23 cellular contexts compared by ENCODE assay signal in genomic region chr9:130205912-130206311, GRCh38. TPM values are rescaled to one million over a fixed set of nuclear protein-coding genes. Genes with fewer than 3 reads are reported as not detected.
"Had no signal": no experiment of that assay in that cellular context is flagged by ENCODE, and none has a peak within 500 bp of the region (broad histone marks: within the 10 kb centered on the region; RNA-seq: fewer than 3 reads in every experiment).

No MANE protein-coding gene starts in this region.

- H3K9me3 ChIP-seq: gastrocnemius medialis, heart right ventricle had no signal

- H3K27me3 ChIP-seq: heart right ventricle had no signal

- FAIRE-seq: keratinocyte had no signal

- H3K4me1 Mint-ChIP-seq: activated B cell treated with CpG ODN at 0.5 μM for 24 hours; activated CD4-positive, alpha-beta T cell treated with anti-CD3 and anti-CD28 coated beads for 36 hours; memory B cell; stimulated activated naive B cell treated with anti-CD40 and anti-IgM and Interleukin-4, amounts not matched to agents 10 μg/mL and 1 μg/mL and 100 μg/mL, for 72 hours had no signal

- DNase-seq: activated B cell treated with CpG ODN at 0.5 μM for 24 hours; activated CD4-positive, alpha-beta memory T cell treated with anti-CD3 and anti-CD28 coated beads for 36 hours; activated CD4-positive, alpha-beta T cell treated with anti-CD3 and anti-CD28 coated beads for 36 hours; activated naive CD4-positive, alpha-beta T cell treated with anti-CD3 and anti-CD28 coated beads for 36 hours; activated T-cell treated with anti-CD3 and anti-CD28 coated beads, Interleukin-2, amount 50 U/mL, for 48 hours; effector memory CD4-positive, alpha-beta T cell; gastrocnemius medialis; heart right ventricle; left colon; nephron progenitor cell; stimulated activated CD4-positive, alpha-beta T cell treated with anti-CD3 and anti-CD28 coated beads, Interleukin-15, amount 100 ng/mL, for 24 hours; stimulated activated CD8-positive, alpha-beta memory T cell treated with anti-CD3 and anti-CD28 coated beads, Interleukin-4, amount 100 ng/mL, for 48 hours; stimulated activated naive B cell treated with anti-CD40 and anti-IgM and Interleukin-4, amounts not matched to agents 10 μg/mL and 1 μg/mL and 100 μg/mL, for 72 hours; T1000 had no signal

- H3K36me3 ChIP-seq: gastrocnemius medialis, heart right ventricle had no signal

- H3K9me3 Mint-ChIP-seq: activated B cell treated with CpG ODN at 0.5 μM for 24 hours; activated CD4-positive, alpha-beta memory T cell treated with anti-CD3 and anti-CD28 coated beads for 36 hours; activated naive CD4-positive, alpha-beta T cell treated with anti-CD3 and anti-CD28 coated beads for 36 hours; dendritic cell treated with granulocyte-macrophage colony-stimulating factor and Interleukin-4, amounts not matched to agents 40 ng/mL and 50 ng/mL, for 4 days; memory B cell; nephron progenitor cell; stimulated activated naive B cell treated with anti-CD40 and anti-IgM and Interleukin-4, amounts not matched to agents 10 μg/mL and 1 μg/mL and 100 μg/mL, for 72 hours; T-helper 1 cell treated with Interleukin-12 subunit alpha and Interleukin-12 subunit beta and Interleukin-4 antibody, amounts not matched to agents 30 μg/mL and 1 μg/mL, for 36 hours had no signal

- H3K27ac Mint-ChIP-seq: activated B cell treated with CpG ODN at 0.5 μM for 24 hours; activated CD4-positive, alpha-beta memory T cell treated with anti-CD3 and anti-CD28 coated beads for 36 hours; activated CD4-positive, alpha-beta T cell treated with anti-CD3 and anti-CD28 coated beads for 36 hours; activated naive CD4-positive, alpha-beta T cell treated with anti-CD3 and anti-CD28 coated beads for 36 hours; dendritic cell treated with granulocyte-macrophage colony-stimulating factor and Interleukin-4, amounts not matched to agents 40 ng/mL and 50 ng/mL, for 4 days; memory B cell; nephron progenitor cell; stimulated activated naive B cell treated with anti-CD40 and anti-IgM and Interleukin-4, amounts not matched to agents 10 μg/mL and 1 μg/mL and 100 μg/mL, for 72 hours; T-helper 1 cell treated with Interleukin-12 subunit alpha and Interleukin-12 subunit beta and Interleukin-4 antibody, amounts not matched to agents 30 μg/mL and 1 μg/mL, for 36 hours had no signal

- H3K27ac ChIP-seq: gastrocnemius medialis, heart right ventricle, parathyroid adenoma had no signal

- H3K4me3 ChIP-seq: gastrocnemius medialis, heart right ventricle, smooth muscle cell had no signal

- H3K79me2 ChIP-seq: parathyroid adenoma had no signal

- H3K27me3 Mint-ChIP-seq: activated CD4-positive, alpha-beta T cell treated with anti-CD3 and anti-CD28 coated beads for 36 hours had no signal

- H3K9ac ChIP-seq: parathyroid adenoma had no signal

- ATAC-seq: activated CD4-positive, alpha-beta T cell treated with anti-CD3 and anti-CD28 coated beads for 36 hours; esophagus mucosa; gastrocnemius medialis; heart right ventricle; left colon; sciatic nerve; stimulated activated naive B cell treated with anti-CD40 and anti-IgM and Interleukin-4, amounts not matched to agents 10 μg/mL and 1 μg/mL and 100 μg/mL, for 72 hours had no signal

- H2AFZ ChIP-seq: parathyroid adenoma had no signal

- H3K4me1 ChIP-seq: gastrocnemius medialis, heart right ventricle, parathyroid adenoma had no signal

- H3K4me2 ChIP-seq: smooth muscle cell had no signal

- H3K36me3 Mint-ChIP-seq: activated CD4-positive, alpha-beta memory T cell treated with anti-CD3 and anti-CD28 coated beads for 36 hours; memory B cell; stimulated activated naive B cell treated with anti-CD40 and anti-IgM and Interleukin-4, amounts not matched to agents 10 μg/mL and 1 μg/mL and 100 μg/mL, for 72 hours had no signal

- H3K4me3 Mint-ChIP-seq: activated B cell treated with CpG ODN at 0.5 μM for 24 hours; activated CD4-positive, alpha-beta memory T cell treated with anti-CD3 and anti-CD28 coated beads for 36 hours; activated CD4-positive, alpha-beta T cell treated with anti-CD3 and anti-CD28 coated beads for 36 hours; activated naive CD4-positive, alpha-beta T cell treated with anti-CD3 and anti-CD28 coated beads for 36 hours; brain; dendritic cell treated with granulocyte-macrophage colony-stimulating factor and Interleukin-4, amounts not matched to agents 40 ng/mL and 50 ng/mL, for 4 days; memory B cell; nephron progenitor cell; stimulated activated naive B cell treated with anti-CD40 and anti-IgM and Interleukin-4, amounts not matched to agents 10 μg/mL and 1 μg/mL and 100 μg/mL, for 72 hours; T-helper 1 cell treated with Interleukin-12 subunit alpha and Interleukin-12 subunit beta and Interleukin-4 antibody, amounts not matched to agents 30 μg/mL and 1 μg/mL, for 36 hours had no signal

RNA-seq across cellular contexts. Expression of gene HMCN2, which starts 59.6 kb away (rescaled TPM):
- total RNA-seq: activated B cell treated with CpG ODN at 0.5 μM for 24 hours; activated CD4-positive, alpha-beta memory T cell treated with anti-CD3 and anti-CD28 coated beads for 36 hours; activated naive CD4-positive, alpha-beta T cell treated with anti-CD3 and anti-CD28 coated beads for 36 hours had no signal
- polyA plus RNA-seq: keratinocyte, smooth muscle cell had no signal
